10 cellular contexts compared by ENCODE assay signal in genomic region chr5:139091439-139092156, GRCh38.
DNase-seq lines count a peak whose midpoint lies in the region; ATAC-seq and TF ChIP-seq lines count a peak whose summit lies in the region.
"Had no signal": no experiment of that assay in that cellular context is flagged by ENCODE, and none has a peak within 500 bp of the region (broad histone marks: within the 10 kb centered on the region; RNA-seq: fewer than 3 reads in every experiment).

No MANE protein-coding gene starts in this region.

- H3K36me3 ChIP-seq in fibroblast of lung (ENCODE audit: control insufficient read depth, insufficient read depth, low read length) (no peaks in the 10 kb centered on the region), ovary (no peaks in the 10 kb centered on the region), PC-3 (ENCODE audit: low read depth, low read length) (no peaks in the 10 kb centered on the region)

- H4K20me1 ChIP-seq in fibroblast of lung (ENCODE audit: control insufficient read depth, extremely low read depth, insufficient read depth, low read length) (no peaks in the 10 kb centered on the region), PC-3 (ENCODE audit: low read length) (no peaks in the 10 kb centered on the region)

- H3K4me1 Mint-ChIP-seq in activated naive CD4-positive, alpha-beta T cell treated with anti-CD3 and anti-CD28 coated beads, Interleukin-2, amount 10 ng/mL, durations not matched to agents 7 days and 5 days: peaks cover 15% of the 10 kb centered on the region

- no peaks in the 10 kb centered on the region for H3K36me3 Mint-ChIP-seq in activated naive CD4-positive, alpha-beta T cell treated with anti-CD3 and anti-CD28 coated beads, Interleukin-2, amount 10 ng/mL, durations not matched to agents 7 days and 5 days

- H3K27me3 ChIP-seq in fibroblast of lung (ENCODE audit: control insufficient read depth, insufficient read depth, low read length) (no peaks in the 10 kb centered on the region), ovary (no peaks in the 10 kb centered on the region), PC-3 (ENCODE audit: low read length) (no peaks in the 10 kb centered on the region)

- H3K9me2 ChIP-seq in PC-3 (replicated peaks; ENCODE audit: low read length): no peaks in the 10 kb centered on the region

- no peaks in the 10 kb centered on the region for H3K4me1 ChIP-seq in fibroblast of lung (ENCODE audit: control insufficient read depth, extremely low read depth, insufficient read depth, low read length)
- peaks cover 3% of the 10 kb centered on the region for H3K4me1 ChIP-seq in ovary (ENCODE audit: insufficient read depth)
- peaks cover 13% of the 10 kb centered on the region for H3K4me1 ChIP-seq in PC-3 (ENCODE audit: insufficient read depth, low read length)

- BruUV-seq in PC-3 (replicated peaks; lab: Mats Ljungman, UMichigan): no TSS peak

- H3K27ac ChIP-seq in fibroblast of lung (ENCODE audit: insufficient read depth, low read length) (no peak overlapping the region), ovary (peak overlapping the region in 1 of 2 donors; percentile 18), PC-3 (ENCODE audit: low read length) (no peak overlapping the region)

- DNase-seq in GM10248 (ENCODE audit: extremely low spot score) (no peak), NCI-H526 treated with DMSO at 0.1 percent for 48 hours (lab: John Stamatoyannopoulos, UW) (peak; percentile 16), fibroblast of lung (ENCODE audit: low read depth in 2 of 2) (peak in 1 of 2 donors; percentile 49), ovary (peak in 2 of 5 donors; percentile 36 to 49), PC-3 (no peak)
- DNase-seq in activated naive CD4-positive, alpha-beta T cell treated with anti-CD3 and anti-CD28 coated beads, Interleukin-2, amount 10 ng/mL, durations not matched to agents 7 days and 5 days: no peak
- no peak for DNase-seq in activated CD4-positive, alpha-beta T cell treated with anti-CD3 and anti-CD28 coated beads, Interleukin-2, amount 50 U/mL, for 4 hours
- no peak for DNase-seq in activated CD8-positive, alpha-beta memory T cell treated with anti-CD3 and anti-CD28 coated beads, Interleukin-2, amount 50 U/mL, for 48 hours
- DNase-seq: activated B cell treated with CpG ODN at 0.5 μM for 24 hours had no signal

- POLR2A ChIA-PET in GM10248 (lab: Yijun Ruan, JAX): no interaction called here
- POLR2A ChIA-PET in PC-3 (lab: Charles Lee; ENCODE audit: unreplicated experiment): no interaction called here

- H3K9ac ChIP-seq in fibroblast of lung (ENCODE audit: insufficient read depth, low read length): no peak overlapping the region
- no peak overlapping the region for H3K9ac ChIP-seq in PC-3 (ENCODE audit: low read length)

- H3K9me3 ChIP-seq in fibroblast of lung (ENCODE audit: control insufficient read depth, insufficient read depth, low read depth, low read length) (no peaks in the 10 kb centered on the region), ovary (no peaks in the 10 kb centered on the region), PC-3 (ENCODE audit: low read length) (no peaks in the 10 kb centered on the region)

- no peak overlapping the region for H3K4me3 ChIP-seq in fibroblast of lung (replicated peaks in 1 of 4; ENCODE audit: control extremely low read depth in 1 of 4, insufficient read depth in 1 of 4, low read depth in 3 of 4, low read length in 4 of 4)
- no peak overlapping the region for H3K4me3 ChIP-seq in ovary
- no peak overlapping the region for H3K4me3 ChIP-seq in PC-3 (ENCODE audit: low read length)

- H3K4me3 Mint-ChIP-seq in activated naive CD4-positive, alpha-beta T cell treated with anti-CD3 and anti-CD28 coated beads, Interleukin-2, amount 10 ng/mL, durations not matched to agents 7 days and 5 days: no peak overlapping the region
- H3K4me3 Mint-ChIP-seq: activated B cell treated with CpG ODN at 0.5 μM for 24 hours; central memory CD8-positive, alpha-beta T cell had no signal

- intact Hi-C loops in ovary (cut with DNase I) (loop anchor here in 3 of 4 donors (5.0 kb wide), 1 partner anchor 171 kb away; no protein-coding TSS in a partner anchor), PC-3 (cut with micrococcal nuclease) (no loop called here)

- CTCF ChIA-PET in GM10248 (lab: Yijun Ruan, JAX) (interaction anchor here (1.1 to 1.6 kb wide), 2 partner anchors 11 to 19 kb away, joined by 5 read pairs; no protein-coding TSS in a partner anchor), PC-3 (lab: Charles Lee) (interaction anchor here (0.6 kb wide), 1 partner anchor 171 kb away, joined by 4 read pairs; no protein-coding TSS in a partner anchor)
- CTCF ChIA-PET in activated naive CD4-positive, alpha-beta T cell treated with anti-CD3 and anti-CD28 coated beads, Interleukin-2, amount 10 ng/mL, durations not matched to agents 7 days and 5 days (lab: Charles Lee): no interaction called here

- no peaks in the 10 kb centered on the region for H3F3A ChIP-seq in PC-3 (ENCODE audit: low read length, unreplicated experiment)

- H3K27me3 Mint-ChIP-seq in activated naive CD4-positive, alpha-beta T cell treated with anti-CD3 and anti-CD28 coated beads, Interleukin-2, amount 10 ng/mL, durations not matched to agents 7 days and 5 days: no peaks in the 10 kb centered on the region
- H3K27me3 Mint-ChIP-seq: activated B cell treated with CpG ODN at 0.5 μM for 24 hours; central memory CD8-positive, alpha-beta T cell had no signal

- H3K27ac Mint-ChIP-seq in activated naive CD4-positive, alpha-beta T cell treated with anti-CD3 and anti-CD28 coated beads, Interleukin-2, amount 10 ng/mL, durations not matched to agents 7 days and 5 days: no peak overlapping the region
- H3K27ac Mint-ChIP-seq: activated B cell treated with CpG ODN at 0.5 μM for 24 hours had no signal

- ATAC-seq in PC-3: no peak

- no peak for TF ChIP-seq POLR2A in ovary (IDR thresholded peaks at IDR 0.05)

- no peak for TF ChIP-seq EP300 in ovary (IDR thresholded peaks at IDR 0.05)

- H3K9me3 Mint-ChIP-seq in activated naive CD4-positive, alpha-beta T cell treated with anti-CD3 and anti-CD28 coated beads, Interleukin-2, amount 10 ng/mL, durations not matched to agents 7 days and 5 days: no peaks in the 10 kb centered on the region
- H3K9me3 Mint-ChIP-seq: activated B cell treated with CpG ODN at 0.5 μM for 24 hours; central memory CD8-positive, alpha-beta T cell had no signal

- WGBS in ovary, 3 donors: 52 to 53% (median 52%) methylated on average over 5 of the region's 5 CpGs

- H3K4me2 ChIP-seq in fibroblast of lung (ENCODE audit: extremely low read depth, insufficient read depth, low read length) (no peak overlapping the region), PC-3 (ENCODE audit: low read length) (no peak overlapping the region)

- TF ChIP-seq CTCF in GM10248 (IDR thresholded peaks at IDR 0.05; ENCODE audit: control extremely low read depth, extremely low read depth, low read depth, missing control alignments): peak; percentile 32
- peak; percentile 39 to 40 for TF ChIP-seq CTCF in fibroblast of lung (conservative IDR thresholded peaks at IDR 0.05 in 1 of 2, IDR thresholded peaks at IDR 0.05 in 1 of 2; ENCODE audit: low read depth in 1 of 2, low read length in 2 of 2)
- peak in 2 of 3 donors; percentile 50 to 57 for TF ChIP-seq CTCF in ovary (IDR thresholded peaks at IDR 0.05)
- no peak for TF ChIP-seq CTCF in PC-3 (conservative IDR thresholded peaks at IDR 0.05; ENCODE audit: low read depth, low read length)

- H2AFZ ChIP-seq in fibroblast of lung (ENCODE audit: low read length): no peak overlapping the region
- H2AFZ ChIP-seq in PC-3 (ENCODE audit: low read length): no peak overlapping the region

- H3K79me2 ChIP-seq in fibroblast of lung (ENCODE audit: control insufficient read depth, insufficient read depth, low read length): no peaks in the 10 kb centered on the region
- H3K79me2 ChIP-seq in PC-3 (ENCODE audit: low read length): no peaks in the 10 kb centered on the region
